ENCODE assay signal across 9 cellular contexts in genomic region chr17:69246726-69247375, GRCh38. TPM values are rescaled to one million over a fixed set of nuclear protein-coding genes. Genes with fewer than 3 reads are reported as not detected.
DNase-seq lines count a peak whose midpoint lies in the region; ATAC-seq, FAIRE-seq and TF ChIP-seq lines count a peak whose summit lies in the region.
"Had no signal": no experiment of that assay in that cellular context is flagged by ENCODE, and none has a peak within 500 bp of the region (broad histone marks: within the 10 kb centered on the region; RNA-seq: fewer than 3 reads in every experiment).

No MANE protein-coding gene starts in this region.

- H3K9me3 Mint-ChIP-seq in activated naive CD8-positive, alpha-beta T cell treated with anti-CD3 and anti-CD28 coated beads, Interleukin-2, amount 50 U/mL, for 24 hours: no peaks in the 10 kb centered on the region

- peak; percentile 30 for DNase-seq in D341Med (ENCODE audit: low spot score)
- DNase-seq in H54 (ENCODE audit: insufficient read length, low spot score): no peak
- peak; percentile 41 for DNase-seq in NCI-H2196 treated with DMSO at 0.1 percent for 48 hours (lab: John Stamatoyannopoulos, UW; ENCODE audit: unreplicated experiment)
- DNase-seq in GM12878 (ENCODE audit: low read depth, low spot score): peak; percentile 25
- DNase-seq in iris pigment epithelial cell (ENCODE audit: low read depth): peak; percentile 56
- peak; percentile 21 for DNase-seq in urothelium cell line (ENCODE audit: low spot score)
- no peak for DNase-seq in HuH-7 (ENCODE audit: low spot score)
- no peak for DNase-seq in activated naive CD8-positive, alpha-beta T cell treated with anti-CD3 and anti-CD28 coated beads, Interleukin-2, amount 50 U/mL, for 24 hours
- DNase-seq: left cardiac atrium had no signal

- SMC1A ChIA-PET in GM12878 (lab: Charles Lee; ENCODE audit: uncharacterized antibody, unreplicated experiment): interaction anchor here (0.5 to 4.4 kb wide), 15 partner anchors 13 to 713 kb away, joined by 3 to 45 read pairs (median 4); no protein-coding TSS in a partner anchor

- H3K79me2 ChIP-seq in GM12878 (ENCODE audit: control insufficient read depth, insufficient read depth, low read length): no peaks in the 10 kb centered on the region

- no peaks in the 10 kb centered on the region for H4K20me1 ChIP-seq in GM12878 (ENCODE audit: control insufficient read depth, insufficient read depth)

- TF ChIP-seq POLR2A in H54 (IDR thresholded peaks at IDR 0.05; ENCODE audit: low read depth, low read length) (no peak), GM12878 (IDR thresholded peaks at IDR 0.05; ENCODE audit: low read depth, low read length) (no peak)

- in situ Hi-C loops in GM12878 (cut with MboI): loop anchor here (10.0 kb wide), 1 partner anchor 712 kb away; no protein-coding TSS in a partner anchor

- peaks cover 0 to 6% of the 10 kb centered on the region in 2 experiments; a peak in 1 of 4 replicates for H3K36me3 ChIP-seq in GM12878 (ENCODE audit: control insufficient read depth in 2 of 2, insufficient read depth in 2 of 2, low read length in 1 of 2)

- H3K27me3 Mint-ChIP-seq in activated naive CD8-positive, alpha-beta T cell treated with anti-CD3 and anti-CD28 coated beads, Interleukin-2, amount 50 U/mL, for 24 hours: no peaks in the 10 kb centered on the region

- no peaks in the 10 kb centered on the region for H3K4me1 Mint-ChIP-seq in activated naive CD8-positive, alpha-beta T cell treated with anti-CD3 and anti-CD28 coated beads, Interleukin-2, amount 50 U/mL, for 24 hours

- 88% methylated on average over 4 of the region's 4 CpGs for WGBS in GM12878 (ENCODE audit: insufficient coverage, insufficient replicate concordance, low lambda C conversion rate, missing lambda C conversion rate)

- no peak overlapping the region for H3K4me3 ChIP-seq in GM12878

- TF ChIP-seq RAD21 in GM12878 (IDR thresholded peaks at IDR 0.05; ENCODE audit: insufficient read depth, low read depth, low read length): peak; percentile 68

- no peaks in the 10 kb centered on the region for H3K9me3 ChIP-seq in GM12878 (replicated peaks; ENCODE audit: control insufficient read depth, insufficient read depth, low read length)

- no peak overlapping the region for H3K4me2 ChIP-seq in GM12878 (ENCODE audit: control insufficient read depth, insufficient read depth)

- TF ChIP-seq CTCF in GM12878 (IDR thresholded peaks at IDR 0.05 in 2 of 3, conservative IDR thresholded peaks at IDR 0.05 in 1 of 3; ENCODE audit: control insufficient read depth in 2 of 3, extremely low read depth in 1 of 3, insufficient read depth in 1 of 3, low read depth in 3 of 3, low read length in 3 of 3): peak; percentile 26 to 64 (median 44); a peak in 4 of 6 replicates

- no peak overlapping the region for H3K27ac ChIP-seq in GM12878 (ENCODE audit: control insufficient read depth, insufficient read depth)

- no peaks in the 10 kb centered on the region for H3K27me3 ChIP-seq in GM12878 (replicated peaks in 1 of 2; ENCODE audit: control insufficient read depth in 2 of 2, insufficient read depth in 2 of 2, low read length in 1 of 2)

- no peak for TF ChIP-seq EP300 in GM12878 (IDR thresholded peaks at IDR 0.05; ENCODE audit: borderline replicate concordance in 1 of 2, control insufficient read depth in 1 of 2, low read depth in 2 of 2, low read length in 2 of 2)

- CTCF ChIA-PET in GM12878 (lab: Yijun Ruan, JAX): interaction anchor here (0.6 to 7.3 kb wide), 22 partner anchors 7 to 475 kb away, joined by 3 to 90 read pairs (median 4); no protein-coding TSS in a partner anchor

- FAIRE-seq in H54 (lab: Jason Lieb, UNC): peak; percentile 95
- peak; percentile 89 for FAIRE-seq in GM12878 (lab: Jason Lieb, UNC)
- no peak for FAIRE-seq in urothelium cell line (lab: Jason Lieb, UNC)

- H3K9ac ChIP-seq in GM12878 (ENCODE audit: control insufficient read depth, insufficient read depth, low read length): no peak overlapping the region

- intact Hi-C loops in GM12878 (cut with micrococcal nuclease; ENCODE audit: unreplicated experiment): loop anchor here (5.0 kb wide), 1 partner anchor 275 kb away; no protein-coding TSS in a partner anchor

- H3K27ac Mint-ChIP-seq in activated naive CD8-positive, alpha-beta T cell treated with anti-CD3 and anti-CD28 coated beads, Interleukin-2, amount 50 U/mL, for 24 hours: no peak overlapping the region

- no TSS peak for BruUV-seq in GM12878 (replicated peaks; lab: Mats Ljungman, UMichigan)

- RAD21 ChIA-PET in GM12878 (lab: Charles Lee; ENCODE audit: unreplicated experiment): interaction anchor here (0.6 to 1.9 kb wide), 14 partner anchors 10 to 475 kb away, joined by 3 to 13 read pairs (median 4); partner anchors contain the start of gene ABCA5

- H2AFZ ChIP-seq in GM12878 (ENCODE audit: control insufficient read depth, low read depth, low read length): no peak overlapping the region

- H3K36me3 Mint-ChIP-seq in activated naive CD8-positive, alpha-beta T cell treated with anti-CD3 and anti-CD28 coated beads, Interleukin-2, amount 50 U/mL, for 24 hours (ENCODE audit: low read depth): peaks cover 7% of the 10 kb centered on the region

- H3K4me3 Mint-ChIP-seq in activated naive CD8-positive, alpha-beta T cell treated with anti-CD3 and anti-CD28 coated beads, Interleukin-2, amount 50 U/mL, for 24 hours: no peak overlapping the region

- ATAC-seq in GM12878: peak; percentile 85
- no peak for ATAC-seq in activated naive CD8-positive, alpha-beta T cell treated with anti-CD3 and anti-CD28 coated beads, Interleukin-2, amount 50 U/mL, for 24 hours

- H3K4me1 ChIP-seq in GM12878 (ENCODE audit: control insufficient read depth, insufficient read depth, low read length): no peaks in the 10 kb centered on the region

- POLR2A ChIA-PET in GM12878 (lab: Charles Lee): interaction anchor here (0.5 kb wide), 2 partner anchors 9 to 453 kb away, joined by 3 to 6 read pairs; no protein-coding TSS in a partner anchor

TF ChIP-seq in GM12878, 131 proteins besides CTCF, POLR2A, EP300 and RAD21:
- no peak for TF ChIP-seq CUX1 (IDR thresholded peaks at IDR 0.05; ENCODE audit: insufficient replicate concordance, low read depth, low read length)
- TF ChIP-seq SMC3 (IDR thresholded peaks at IDR 0.05; ENCODE audit: borderline replicate concordance, low read length): peak; percentile 59; the same call in 1 of the 2 replicates

RNA-seq across cellular contexts. Expression of gene ABCA10, which starts 18.2 kb away (rescaled TPM):
- total RNA-seq in GM12878 (2013; cell fraction: nucleolus; rRNA removed): 23.0 and 23.8 TPM in 2 replicates
- total RNA-seq in GM12878 (2014; rRNA removed) (0.85 and 2.7 TPM in 2 replicates), GM12878 (2014; rRNA removed; fragmentation: Illumina TruSeq; extraction: Trizol) (1.4 and 1.6 TPM in 2 replicates), GM12878 (2021) (0.82 and 1.2 TPM in 2 replicates)
- polyA plus RNA-seq in GM12878 (2011; ENCODE audit: low read depth): 0.68 TPM
- polyA plus RNA-seq in GM12878 (2011; rRNA removed) (3.0 and 4.5 TPM in 2 replicates), GM12878 (2014; fragmentation: Illumina TruSeq; extraction: Trizol) (1.2 and 1.3 TPM in 2 replicates), GM12878 (2014; fragmentation: Nextera tagmentation; extraction: Ambion mirVana) (under 1 TPM; 0.50 to 0.77 TPM), GM12878 (2014; rRNA removed) (0.98 and 1.2 TPM in 2 replicates), GM12878 (2016; fragmentation: Nextera tagmentation; extraction: Ambion mirVana) (under 1 TPM; 0.33 to 0.66 TPM)
- polyA plus RNA-seq in GM12878 (2011; cell fraction: cytosol; rRNA removed): 0.57 and 0.63 TPM in 2 replicates
- 6.4 and 7.8 TPM in 2 replicates for polyA plus RNA-seq in GM12878 (2011; cell fraction: nucleus; rRNA removed)
- polyA plus RNA-seq in GM12878 (2012): 1.3 and 2.0 TPM in 2 replicates
- 2.8 and 3.6 TPM in 2 replicates for polyA minus RNA-seq in GM12878 (2011; rRNA and poly(A)+ RNA removed)
- polyA minus RNA-seq in GM12878 (2011; cell fraction: cytosol; rRNA and poly(A)+ RNA removed): 0.31 TPM in 1 of 2 replicates, not detected in the other
- 5.9 and 7.1 TPM in 2 replicates for polyA minus RNA-seq in GM12878 (2011; cell fraction: nucleus; rRNA and poly(A)+ RNA removed)

Comparison
In these comparisons a context has a peak if more than half of its experiments do, and no peak if none do; other contexts are left out.
1. DNase-seq: peak in D341Med (single experiment), NCI-H2196 treated with DMSO at 0.1 percent for 48 hours (single experiment), GM12878 (single experiment), iris pigment epithelial cell (single experiment) and urothelium cell line (single experiment); none in H54 (single experiment), HuH-7 (single experiment) and activated naive CD8-positive, alpha-beta T cell treated with anti-CD3 and anti-CD28 coated beads, Interleukin-2, amount 50 U/mL, for 24 hours (single experiment).